ENCODE assay signal across 9 cellular contexts in genomic region chr17:38728290-38728831, GRCh38. TPM values are rescaled to one million over a fixed set of nuclear protein-coding genes. Genes with fewer than 3 reads are reported as not detected.
A peak's percentile ranks its signal among the peaks of the same experiment; 100 is the strongest.
DNase-seq lines count a peak whose midpoint lies in the region; ATAC-seq and TF ChIP-seq lines count a peak whose summit lies in the region.
"Had no signal": no experiment of that assay in that cellular context is flagged by ENCODE, and none has a peak within 500 bp of the region (broad histone marks: within the 10 kb centered on the region; RNA-seq: fewer than 3 reads in every experiment).

No MANE protein-coding gene starts in this region.

- H3K4me3 Mint-ChIP-seq in activated CD4-positive, alpha-beta T cell treated with anti-CD3 and anti-CD28 coated beads, Interleukin-2, amount 10 ng/mL, durations not matched to agents 24 days and 14 days, result peak overlapping the region; percentile 79
- H3K4me3 Mint-ChIP-seq in effector memory CD8-positive, alpha-beta T cell, result peak overlapping the region; percentile 82 to 88

- H3K9me3 Mint-ChIP-seq in activated CD4-positive, alpha-beta T cell treated with anti-CD3 and anti-CD28 coated beads, Interleukin-2, amount 10 ng/mL, durations not matched to agents 24 days and 14 days, result no peaks in the 10 kb centered on the region
- H3K9me3 Mint-ChIP-seq in effector memory CD8-positive, alpha-beta T cell, result no peaks in the 10 kb centered on the region

- DNase-seq in Kasumi-1 (lab: John Stamatoyannopoulos, UW) (peak; percentile 70 to 81), prostate gland (ENCODE audit: low spot score) (no peak), coronary artery (ENCODE audit: low spot score) (no peak), posterior vena cava (ENCODE audit: low spot score) (no peak)
- DNase-seq in activated CD4-positive, alpha-beta T cell treated with anti-CD3 and anti-CD28 coated beads, Interleukin-2, amount 10 ng/mL, durations not matched to agents 24 days and 14 days, result peak; percentile 92
- peak; percentile 68 to 73 (median 73) for DNase-seq in effector memory CD8-positive, alpha-beta T cell
- DNase-seq in stimulated activated naive CD4-positive, alpha-beta T cell (lab: John Stamatoyannopoulos, UW), result peak; percentile 50 to 88 (median 75)

- peak; percentile 62 for ATAC-seq in effector memory CD8-positive, alpha-beta T cell (replicated peaks)
- no peak for ATAC-seq in HG02759 (IDR thresholded peaks at IDR 0.05; ENCODE audit: unreplicated experiment)

- peaks cover 62% of the 10 kb centered on the region for H3K4me1 Mint-ChIP-seq in activated CD4-positive, alpha-beta T cell treated with anti-CD3 and anti-CD28 coated beads, Interleukin-2, amount 10 ng/mL, durations not matched to agents 24 days and 14 days
- H3K4me1 Mint-ChIP-seq in effector memory CD8-positive, alpha-beta T cell (ENCODE audit: low read depth in 2 of 2), result peaks cover 68 to 73% of the 10 kb centered on the region in 2 donors

- H3K27ac ChIP-seq in prostate gland, result peak overlapping the region in 1 of 2 donors; percentile 11
- peak overlapping the region in 1 of 2 donors; percentile 4 for H3K27ac ChIP-seq in coronary artery

- H3K4me3 ChIP-seq in prostate gland (no peak overlapping the region), coronary artery (no peak overlapping the region)
- H3K4me3 ChIP-seq: esophagus muscularis mucosa had no signal

- peaks cover 49% of the 10 kb centered on the region for H3K36me3 Mint-ChIP-seq in activated CD4-positive, alpha-beta T cell treated with anti-CD3 and anti-CD28 coated beads, Interleukin-2, amount 10 ng/mL, durations not matched to agents 24 days and 14 days (ENCODE audit: low read depth)
- peaks cover 42% of the 10 kb centered on the region for H3K36me3 Mint-ChIP-seq in effector memory CD8-positive, alpha-beta T cell (ENCODE audit: insufficient read depth)

- no peaks in the 10 kb centered on the region for H3K9me3 ChIP-seq in prostate gland
- H3K9me3 ChIP-seq: esophagus muscularis mucosa had no signal

- WGBS in prostate gland, result 73% methylated on average over 8 of the region's 8 CpGs

- H3K36me3 ChIP-seq in prostate gland, result peaks cover 0 to 5% of the 10 kb centered on the region in 2 donors

- H3K27ac Mint-ChIP-seq in activated CD4-positive, alpha-beta T cell treated with anti-CD3 and anti-CD28 coated beads, Interleukin-2, amount 10 ng/mL, durations not matched to agents 24 days and 14 days, result peak overlapping the region; percentile 95
- H3K27ac Mint-ChIP-seq in effector memory CD8-positive, alpha-beta T cell, result peak overlapping the region; percentile 94 to 99

- TF ChIP-seq CTCF in prostate gland (IDR thresholded peaks at IDR 0.05) (no peak), coronary artery (IDR thresholded peaks at IDR 0.05) (no peak)

- TF ChIP-seq POLR2A in prostate gland (IDR thresholded peaks at IDR 0.05), result no peak

- H3K4me1 ChIP-seq in prostate gland (replicated peaks), result peaks cover 25% of the 10 kb centered on the region

- no peaks in the 10 kb centered on the region for H3K27me3 Mint-ChIP-seq in activated CD4-positive, alpha-beta T cell treated with anti-CD3 and anti-CD28 coated beads, Interleukin-2, amount 10 ng/mL, durations not matched to agents 24 days and 14 days
- no peaks in the 10 kb centered on the region for H3K27me3 Mint-ChIP-seq in effector memory CD8-positive, alpha-beta T cell

- no peaks in the 10 kb centered on the region for H3K27me3 ChIP-seq in prostate gland (replicated peaks; ENCODE audit: insufficient read depth)
- H3K27me3 ChIP-seq: esophagus muscularis mucosa had no signal

- intact Hi-C loops in activated CD4-positive, alpha-beta T cell treated with anti-CD3 and anti-CD28 coated beads, Interleukin-2, amount 10 ng/mL, durations not matched to agents 24 days and 14 days (cut with micrococcal nuclease), result loop anchor here (1.0 kb wide), 1 partner anchor 27 kb away; no protein-coding TSS in a partner anchor
- intact Hi-C loops in prostate gland (cut with DNase I) (no loop called here), posterior vena cava (cut with DNase I) (no loop called here)

RNA-seq across cellular contexts. Expression of gene CISD3, which starts 1.8 kb away (rescaled TPM):
- 44.0 and 46.7 TPM in 2 replicates for total RNA-seq in activated CD4-positive, alpha-beta T cell treated with anti-CD3 and anti-CD28 coated beads, Interleukin-2, amount 10 ng/mL, durations not matched to agents 24 days and 14 days
- total RNA-seq in prostate gland, result 10 to 100 TPM; 17.1 to 17.8 TPM
- total RNA-seq in posterior vena cava, result 10 to 100 TPM; 24.7 to 27.4 TPM

RNA-seq across cellular contexts. Expression of gene PCGF2, which starts 19.8 kb away (rescaled TPM):
- total RNA-seq in activated CD4-positive, alpha-beta T cell treated with anti-CD3 and anti-CD28 coated beads, Interleukin-2, amount 10 ng/mL, durations not matched to agents 24 days and 14 days, result 4.7 and 5.5 TPM in 2 replicates
- total RNA-seq in prostate gland, result 10 to 100 TPM; 17.1 to 17.8 TPM
- 10 to 100 TPM; 51.3 to 53.9 TPM for total RNA-seq in posterior vena cava

RNA-seq across cellular contexts. Expression of gene MLLT6, which starts 23.3 kb away (rescaled TPM):
- 243 and 248 TPM in 2 replicates for total RNA-seq in activated CD4-positive, alpha-beta T cell treated with anti-CD3 and anti-CD28 coated beads, Interleukin-2, amount 10 ng/mL, durations not matched to agents 24 days and 14 days
- 100 to 1,000 TPM in 1 of 2 donors, 10 to 100 TPM in 1; 69.1 to 142 TPM for total RNA-seq in prostate gland
- total RNA-seq in posterior vena cava, result 10 to 100 TPM; 79.7 to 82.4 TPM

RNA-seq across cellular contexts. Expression of gene PSMB3, which starts 24.2 kb away (rescaled TPM):
- 356 and 358 TPM in 2 replicates for total RNA-seq in activated CD4-positive, alpha-beta T cell treated with anti-CD3 and anti-CD28 coated beads, Interleukin-2, amount 10 ng/mL, durations not matched to agents 24 days and 14 days
- total RNA-seq in prostate gland (100 to 1,000 TPM; 116 to 192 TPM), posterior vena cava (100 to 1,000 TPM; 133 to 137 TPM)

RNA-seq across cellular contexts. Expression of gene EPOP, which starts 53.6 kb away (rescaled TPM):
- total RNA-seq in activated CD4-positive, alpha-beta T cell treated with anti-CD3 and anti-CD28 coated beads, Interleukin-2, amount 10 ng/mL, durations not matched to agents 24 days and 14 days, result 52.1 and 54.9 TPM in 2 replicates
- total RNA-seq in prostate gland (10 to 100 TPM in 1 of 2 donors, 1 to 10 TPM in 1; 4.1 to 11.0 TPM), posterior vena cava (1 to 10 TPM; 1.6 to 2.6 TPM)

Comparison
In these comparisons a context has a peak if more than half of its experiments do, and no peak if none do; other contexts are left out.
1. DNase-seq: peak in Kasumi-1 (2 of 2), activated CD4-positive, alpha-beta T cell treated with anti-CD3 and anti-CD28 coated beads, Interleukin-2, amount 10 ng/mL, durations not matched to agents 24 days and 14 days (single experiment), effector memory CD8-positive, alpha-beta T cell (3 of 3) and stimulated activated naive CD4-positive, alpha-beta T cell (6 of 6); none in prostate gland (single experiment), coronary artery (single experiment) and posterior vena cava (single experiment).